In genomic region chr17:40559954-40560591, GRCh38 we compare ENCODE assay signal across 8 cellular contexts. TPM values are rescaled to one million over a fixed set of nuclear protein-coding genes. Genes with fewer than 3 reads are reported as not detected.
DNase-seq lines count a peak whose midpoint lies in the region; ATAC-seq and TF ChIP-seq lines count a peak whose summit lies in the region.

No MANE protein-coding gene starts in this region.

- DNase-seq in LoVo (ENCODE audit: low spot score) = peak; percentile 85
- DNase-seq in RKO (ENCODE audit: low spot score) = peak; percentile 76
- DNase-seq in activated effector memory CD4-positive, alpha-beta T cell treated with anti-CD3 and anti-CD28 coated beads, Interleukin-2, amount 50 U/mL, for 16 hours = peak; percentile 93
- DNase-seq in fibroblast of the aortic adventitia (ENCODE audit: low read depth) = peak; percentile 96
- DNase-seq in nephron progenitor cell = peak; percentile 94

- no peak overlapping the region for H3K4me3 Mint-ChIP-seq in nephron progenitor cell
- H3K4me3 Mint-ChIP-seq in stimulated activated naive CD8-positive, alpha-beta T cell treated with anti-CD3 and anti-CD28 coated beads, Interleukin-15, Interleukin-2, amounts not matched to agents 100 ng/mL and 50 ng/mL, for 24 hours = peak overlapping the region; percentile 93

- no peak overlapping the region for H3K27ac Mint-ChIP-seq in nephron progenitor cell
- peak overlapping the region; percentile 100 for H3K27ac Mint-ChIP-seq in stimulated activated naive CD8-positive, alpha-beta T cell treated with anti-CD3 and anti-CD28 coated beads, Interleukin-15, Interleukin-2, amounts not matched to agents 100 ng/mL and 50 ng/mL, for 24 hours

- ATAC-seq in HG03521 (IDR thresholded peaks at IDR 0.05; ENCODE audit: unreplicated experiment) = no peak

- peaks cover 70% of the 10 kb centered on the region for H3K4me1 Mint-ChIP-seq in nephron progenitor cell
- peaks cover 93% of the 10 kb centered on the region for H3K4me1 Mint-ChIP-seq in stimulated activated naive CD8-positive, alpha-beta T cell treated with anti-CD3 and anti-CD28 coated beads, Interleukin-15, Interleukin-2, amounts not matched to agents 100 ng/mL and 50 ng/mL, for 24 hours (ENCODE audit: low read depth)

- no peaks in the 10 kb centered on the region for H3K9me3 Mint-ChIP-seq in nephron progenitor cell
- no peaks in the 10 kb centered on the region for H3K9me3 Mint-ChIP-seq in stimulated activated naive CD8-positive, alpha-beta T cell treated with anti-CD3 and anti-CD28 coated beads, Interleukin-15, Interleukin-2, amounts not matched to agents 100 ng/mL and 50 ng/mL, for 24 hours

- TF ChIP-seq CTCF in fibroblast of the aortic adventitia (IDR thresholded peaks at IDR 0.05; ENCODE audit: insufficient read depth, low read length) (peak; percentile 99), nephron progenitor cell (IDR thresholded peaks at IDR 0.05) (peak; percentile 96)

- H3K4me3 ChIP-seq in GM08714 (ENCODE audit: low read length) (peak overlapping the region; percentile 40; the same call in 1 of the 2 replicates), fibroblast of the aortic adventitia (ENCODE audit: low read depth, low read length) (peak overlapping the region; percentile 40)

- peaks cover 17% of the 10 kb centered on the region for H3K27me3 Mint-ChIP-seq in nephron progenitor cell (ENCODE audit: low read depth, poor library complexity)
- no peaks in the 10 kb centered on the region for H3K27me3 Mint-ChIP-seq in stimulated activated naive CD8-positive, alpha-beta T cell treated with anti-CD3 and anti-CD28 coated beads, Interleukin-15, Interleukin-2, amounts not matched to agents 100 ng/mL and 50 ng/mL, for 24 hours

- H3K36me3 Mint-ChIP-seq in nephron progenitor cell (ENCODE audit: low read depth) = no peaks in the 10 kb centered on the region
- peaks cover 96% of the 10 kb centered on the region for H3K36me3 Mint-ChIP-seq in stimulated activated naive CD8-positive, alpha-beta T cell treated with anti-CD3 and anti-CD28 coated beads, Interleukin-15, Interleukin-2, amounts not matched to agents 100 ng/mL and 50 ng/mL, for 24 hours (ENCODE audit: low read depth)

RNA-seq across cellular contexts. Expression of gene CCR7, which starts 5.2 kb away (rescaled TPM):
- not detected in 2 replicates for total RNA-seq in fibroblast of the aortic adventitia (ENCODE audit: low replicate concordance)

RNA-seq across cellular contexts. Expression of gene TNS4, which starts 58.6 kb away (rescaled TPM):
- not detected in 2 replicates for total RNA-seq in fibroblast of the aortic adventitia (ENCODE audit: low replicate concordance)
